In genomic region chr2:26244479-26245230, GRCh38 we compare ENCODE assay signal across 1 cellular context.
TF ChIP-seq lines count a peak whose summit lies in the region.

TSS of gene HADHA (minus strand) at chr2:26244632. CDS start at chr2:26244596, 36 bp downstream.
TSS of gene HADHB (plus strand) at chr2:26244939. CDS start at chr2:26254255, 9,316 bp downstream.

TF ChIP-seq in HEK293, 187 proteins besides CTCF, POLR2A, EP300 and RAD21 (continued from another document and continues in another):
- TF ChIP-seq ZNF639 (tag by site-specific recombination; IDR thresholded peaks at IDR 0.05) (no peak; the same call in 1 of the 2 replicates), ZNF398 (tag by site-specific recombination; IDR thresholded peaks at IDR 0.05) (no peak; the same call in 1 of the 2 replicates), ZNF830 (tag by site-specific recombination; IDR thresholded peaks at IDR 0.05; ENCODE audit: low read depth) (no peak), ZNF223 (tag by site-specific recombination; IDR thresholded peaks at IDR 0.05) (no peak), ZNF776 (tag by site-specific recombination; IDR thresholded peaks at IDR 0.05; ENCODE audit: borderline replicate concordance) (no peak), ZBTB7A (tag by site-specific recombination; IDR thresholded peaks at IDR 0.05; ENCODE audit: low read depth) (peak; percentile 11; the same call in 1 of the 2 replicates), ZNF48 (tag by site-specific recombination; IDR thresholded peaks at IDR 0.05) (no peak), YY2 (tag by site-specific recombination; IDR thresholded peaks at IDR 0.05) (peak; percentile 77), ZBTB1 (tag by site-specific recombination; IDR thresholded peaks at IDR 0.05) (no peak; the same call in 1 of the 2 replicates), ZNF37A (tag by site-specific recombination; IDR thresholded peaks at IDR 0.05) (no peak), ZNF341 (tag by site-specific recombination; IDR thresholded peaks at IDR 0.05; ENCODE audit: low read depth) (no peak), ZNF560 (tag by site-specific recombination; IDR thresholded peaks at IDR 0.05; ENCODE audit: borderline replicate concordance) (no peak), ZNF214 (tag by site-specific recombination; IDR thresholded peaks at IDR 0.05; ENCODE audit: borderline replicate concordance) (no peak), ZBTB44 (tag by site-specific recombination; IDR thresholded peaks at IDR 0.05) (peak; percentile 27; the same call in 1 of the 2 replicates), ZNF548 (tag by site-specific recombination; IDR thresholded peaks at IDR 0.05) (no peak), IKZF3 (tag by site-specific recombination; IDR thresholded peaks at IDR 0.05) (no peak), ZNF274 (IDR thresholded peaks at IDR 0.05; ENCODE audit: low read length) (no peak), ZNF274 (tag by site-specific recombination; IDR thresholded peaks at IDR 0.05; ENCODE audit: borderline replicate concordance) (no peak), OSR2 (tag by site-specific recombination; IDR thresholded peaks at IDR 0.05) (no peak), ZNF10 (tag by site-specific recombination; IDR thresholded peaks at IDR 0.05) (no peak), ZNF76 (tag by site-specific recombination; IDR thresholded peaks at IDR 0.05; ENCODE audit: borderline replicate concordance, low read depth) (peak; percentile 74), ZNF155 (tag by site-specific recombination; IDR thresholded peaks at IDR 0.05) (no peak), ZBTB20 (tag by site-specific recombination; IDR thresholded peaks at IDR 0.05) (peak; percentile 53), MYNN (tag by site-specific recombination; IDR thresholded peaks at IDR 0.05; ENCODE audit: borderline replicate concordance) (peak; percentile 30; the same call in 1 of the 2 replicates), ZNF488 (tag by site-specific recombination; IDR thresholded peaks at IDR 0.05) (no peak), HOXD13 (CRISPR knock-in tag; IDR thresholded peaks at IDR 0.05; ENCODE audit: borderline replicate concordance) (no peak), ZNF677 (tag by site-specific recombination; IDR thresholded peaks at IDR 0.05) (no peak), ZNF768 (tag by site-specific recombination; IDR thresholded peaks at IDR 0.05) (no peak), SP7 (tag by site-specific recombination; IDR thresholded peaks at IDR 0.05) (peak; percentile 69), ZBTB10 (tag by site-specific recombination; IDR thresholded peaks at IDR 0.05) (no peak), ZNF394 (tag by site-specific recombination; IDR thresholded peaks at IDR 0.05; ENCODE audit: borderline replicate concordance) (peak; percentile 15; the same call in 1 of the 2 replicates), ZNF157 (tag by site-specific recombination; IDR thresholded peaks at IDR 0.05) (no peak), KLF1 (tag by site-specific recombination; IDR thresholded peaks at IDR 0.05) (no peak), ZNF416 (tag by site-specific recombination; IDR thresholded peaks at IDR 0.05) (no peak), ZNF747 (tag by site-specific recombination; IDR thresholded peaks at IDR 0.05) (no peak), ZNF510 (tag by site-specific recombination; IDR thresholded peaks at IDR 0.05; ENCODE audit: insufficient replicate concordance) (no peak), ZNF529 (tag by site-specific recombination; IDR thresholded peaks at IDR 0.05; ENCODE audit: insufficient replicate concordance) (no peak), ZNF324 (tag by site-specific recombination; IDR thresholded peaks at IDR 0.05) (peak; percentile 58; the same call in 1 of the 2 replicates), ZNF138 (tag by site-specific recombination; IDR thresholded peaks at IDR 0.05; ENCODE audit: borderline replicate concordance) (no peak), ZNF169 (tag by site-specific recombination; IDR thresholded peaks at IDR 0.05) (no peak)
- TF ChIP-seq, protein P1, sequence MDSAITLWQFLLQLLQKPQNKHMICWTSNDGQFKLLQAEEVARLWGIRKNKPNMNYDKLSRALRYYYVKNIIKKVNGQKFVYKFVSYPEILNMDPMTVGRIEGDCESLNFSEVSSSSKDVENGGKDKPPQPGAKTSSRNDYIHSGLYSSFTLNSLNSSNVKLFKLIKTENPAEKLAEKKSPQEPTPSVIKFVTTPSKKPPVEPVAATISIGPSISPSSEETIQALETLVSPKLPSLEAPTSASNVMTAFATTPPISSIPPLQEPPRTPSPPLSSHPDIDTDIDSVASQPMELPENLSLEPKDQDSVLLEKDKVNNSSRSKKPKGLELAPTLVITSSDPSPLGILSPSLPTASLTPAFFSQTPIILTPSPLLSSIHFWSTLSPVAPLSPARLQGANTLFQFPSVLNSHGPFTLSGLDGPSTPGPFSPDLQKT (IDR thresholded peaks at IDR 0.05; ENCODE audit: borderline replicate concordance, low read depth, low read length) = no peak
- TF ChIP-seq, protein P2, sequence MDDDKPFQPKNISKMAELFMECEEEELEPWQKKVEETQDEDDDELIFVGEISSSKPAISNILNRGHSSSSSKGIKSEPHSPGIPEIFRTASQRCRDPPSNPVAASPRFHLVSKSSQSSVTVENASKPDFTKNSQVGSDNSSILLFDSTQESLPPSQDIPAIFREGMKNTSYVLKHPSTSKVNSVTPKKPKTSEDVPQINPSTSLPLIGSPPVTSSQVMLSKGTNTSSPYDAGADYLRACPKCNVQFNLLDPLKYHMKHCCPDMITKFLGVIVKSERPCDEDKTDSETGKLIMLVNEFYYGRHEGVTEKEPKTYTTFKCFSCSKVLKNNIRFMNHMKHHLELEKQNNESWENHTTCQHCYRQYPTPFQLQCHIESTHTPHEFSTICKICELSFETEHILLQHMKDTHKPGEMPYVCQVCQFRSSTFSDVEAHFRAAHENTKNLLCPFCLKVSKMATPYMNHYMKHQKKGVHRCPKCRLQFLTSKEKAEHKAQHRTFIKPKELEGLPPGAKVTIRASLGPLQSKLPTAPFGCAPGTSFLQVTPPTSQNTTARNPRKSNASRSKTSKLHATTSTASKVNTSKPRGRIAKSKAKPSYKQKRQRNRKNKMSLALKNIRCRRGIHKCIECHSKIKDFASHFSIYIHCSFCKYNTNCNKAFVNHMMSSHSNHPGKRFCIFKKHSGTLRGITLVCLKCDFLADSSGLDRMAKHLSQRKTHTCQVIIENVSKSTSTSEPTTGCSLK (tag by site-specific recombination; IDR thresholded peaks at IDR 0.05) = no peak
- TF ChIP-seq, protein P3, sequence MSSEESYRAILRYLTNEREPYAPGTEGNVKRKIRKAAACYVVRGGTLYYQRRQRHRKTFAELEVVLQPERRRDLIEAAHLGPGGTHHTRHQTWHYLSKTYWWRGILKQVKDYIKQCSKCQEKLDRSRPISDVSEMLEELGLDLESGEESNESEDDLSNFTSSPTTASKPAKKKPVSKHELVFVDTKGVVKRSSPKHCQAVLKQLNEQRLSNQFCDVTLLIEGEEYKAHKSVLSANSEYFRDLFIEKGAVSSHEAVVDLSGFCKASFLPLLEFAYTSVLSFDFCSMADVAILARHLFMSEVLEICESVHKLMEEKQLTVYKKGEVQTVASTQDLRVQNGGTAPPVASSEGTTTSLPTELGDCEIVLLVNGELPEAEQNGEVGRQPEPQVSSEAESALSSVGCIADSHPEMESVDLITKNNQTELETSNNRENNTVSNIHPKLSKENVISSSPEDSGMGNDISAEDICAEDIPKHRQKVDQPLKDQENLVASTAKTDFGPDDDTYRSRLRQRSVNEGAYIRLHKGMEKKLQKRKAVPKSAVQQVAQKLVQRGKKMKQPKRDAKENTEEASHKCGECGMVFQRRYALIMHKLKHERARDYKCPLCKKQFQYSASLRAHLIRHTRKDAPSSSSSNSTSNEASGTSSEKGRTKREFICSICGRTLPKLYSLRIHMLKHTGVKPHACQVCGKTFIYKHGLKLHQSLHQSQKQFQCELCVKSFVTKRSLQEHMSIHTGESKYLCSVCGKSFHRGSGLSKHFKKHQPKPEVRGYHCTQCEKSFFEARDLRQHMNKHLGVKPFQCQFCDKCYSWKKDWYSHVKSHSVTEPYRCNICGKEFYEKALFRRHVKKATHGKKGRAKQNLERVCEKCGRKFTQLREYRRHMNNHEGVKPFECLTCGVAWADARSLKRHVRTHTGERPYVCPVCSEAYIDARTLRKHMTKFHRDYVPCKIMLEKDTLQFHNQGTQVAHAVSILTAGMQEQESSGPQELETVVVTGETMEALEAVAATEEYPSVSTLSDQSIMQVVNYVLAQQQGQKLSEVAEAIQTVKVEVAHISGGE (tag by site-specific recombination; conservative IDR thresholded peaks at IDR 0.05; ENCODE audit: low read depth) = peak; percentile 33; the same call in 1 of the 2 replicates
- TF ChIP-seq, protein P4, sequence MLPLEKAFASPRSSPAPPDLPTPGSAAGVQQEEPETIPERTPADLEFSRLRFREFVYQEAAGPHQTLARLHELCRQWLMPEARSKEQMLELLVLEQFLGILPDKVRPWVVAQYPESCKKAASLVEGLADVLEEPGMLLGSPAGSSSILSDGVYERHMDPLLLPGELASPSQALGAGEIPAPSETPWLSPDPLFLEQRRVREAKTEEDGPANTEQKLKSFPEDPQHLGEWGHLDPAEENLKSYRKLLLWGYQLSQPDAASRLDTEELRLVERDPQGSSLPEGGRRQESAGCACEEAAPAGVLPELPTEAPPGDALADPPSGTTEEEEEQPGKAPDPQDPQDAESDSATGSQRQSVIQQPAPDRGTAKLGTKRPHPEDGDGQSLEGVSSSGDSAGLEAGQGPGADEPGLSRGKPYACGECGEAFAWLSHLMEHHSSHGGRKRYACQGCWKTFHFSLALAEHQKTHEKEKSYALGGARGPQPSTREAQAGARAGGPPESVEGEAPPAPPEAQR (tag by site-specific recombination; IDR thresholded peaks at IDR 0.05) = no peak
